Comparison of ENCODE assay signal across 1 cellular context in the genomic region with DNA sequence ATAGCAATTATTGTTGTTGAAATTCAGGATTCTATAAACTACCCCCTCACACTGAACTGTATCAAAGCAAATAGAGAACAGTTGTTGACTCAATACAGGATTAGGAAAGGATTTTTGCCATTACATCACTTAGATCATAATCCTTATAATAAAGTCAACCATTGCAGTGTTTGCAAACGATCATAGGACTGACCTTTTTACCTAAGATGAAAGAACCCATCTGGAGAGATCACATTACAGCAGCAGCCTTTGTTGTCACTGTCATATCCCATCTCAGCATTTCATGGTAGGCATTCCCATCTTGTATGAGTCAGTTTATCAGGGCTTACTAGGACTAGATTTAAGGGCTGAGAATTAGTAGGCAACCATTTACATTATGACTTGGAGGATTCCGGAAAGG.
A peak's percentile ranks its signal among the peaks of the same experiment; 100 is the strongest.
TF ChIP-seq lines count a peak whose summit lies in the region.

No MANE protein-coding gene starts in this region.

TF ChIP-seq in HepG2, 621 proteins besides CTCF, POLR2A, EP300 and RAD21 (continued from another document and continues in another):
- TF ChIP-seq, protein P1, sequence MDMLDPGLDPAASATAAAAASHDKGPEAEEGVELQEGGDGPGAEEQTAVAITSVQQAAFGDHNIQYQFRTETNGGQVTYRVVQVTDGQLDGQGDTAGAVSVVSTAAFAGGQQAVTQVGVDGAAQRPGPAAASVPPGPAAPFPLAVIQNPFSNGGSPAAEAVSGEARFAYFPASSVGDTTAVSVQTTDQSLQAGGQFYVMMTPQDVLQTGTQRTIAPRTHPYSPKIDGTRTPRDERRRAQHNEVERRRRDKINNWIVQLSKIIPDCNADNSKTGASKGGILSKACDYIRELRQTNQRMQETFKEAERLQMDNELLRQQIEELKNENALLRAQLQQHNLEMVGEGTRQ (IDR thresholded peaks at IDR 0.05; ENCODE audit: low read depth, low read length) = no peak
- TF ChIP-seq, protein P1 (CRISPR knock-in tag; IDR thresholded peaks at IDR 0.05; ENCODE audit: borderline replicate concordance) = no peak
- TF ChIP-seq GABPB1 (CRISPR knock-in tag; IDR thresholded peaks at IDR 0.05) (no peak), ZNF766 (CRISPR knock-in tag; IDR thresholded peaks at IDR 0.05; ENCODE audit: borderline replicate concordance) (no peak), ZZZ3 (CRISPR knock-in tag; IDR thresholded peaks at IDR 0.05; ENCODE audit: borderline replicate concordance) (no peak), ZNF720 (CRISPR knock-in tag; IDR thresholded peaks at IDR 0.05) (no peak), ZC3H4 (CRISPR knock-in tag; IDR thresholded peaks at IDR 0.05; ENCODE audit: borderline replicate concordance) (no peak), ZNF724P (CRISPR knock-in tag; IDR thresholded peaks at IDR 0.05; ENCODE audit: borderline replicate concordance) (no peak), NFIC (IDR thresholded peaks at IDR 0.05; ENCODE audit: low read length) (peak; percentile 88), PRMT3 (CRISPR knock-in tag; IDR thresholded peaks at IDR 0.05; ENCODE audit: borderline replicate concordance, low read depth) (no peak), ZNF746 (CRISPR knock-in tag; IDR thresholded peaks at IDR 0.05) (no peak), HDAC6 (IDR thresholded peaks at IDR 0.05; ENCODE audit: low read depth, low read length) (no peak), ZNF501 (CRISPR knock-in tag; IDR thresholded peaks at IDR 0.05) (no peak), ZNF180 (CRISPR knock-in tag; IDR thresholded peaks at IDR 0.05; ENCODE audit: borderline replicate concordance, low read depth) (no peak), RORA (CRISPR knock-in tag; IDR thresholded peaks at IDR 0.05) (no peak), PHF21A (CRISPR knock-in tag; IDR thresholded peaks at IDR 0.05) (peak; percentile 86), ZNF30 (CRISPR knock-in tag; IDR thresholded peaks at IDR 0.05) (no peak), ZNF550 (CRISPR knock-in tag; IDR thresholded peaks at IDR 0.05; ENCODE audit: borderline replicate concordance) (no peak), ZNF772 (CRISPR knock-in tag; IDR thresholded peaks at IDR 0.05) (no peak), KDM4B (CRISPR knock-in tag; IDR thresholded peaks at IDR 0.05) (no peak), KMT2B (CRISPR knock-in tag; IDR thresholded peaks at IDR 0.05) (0 out of 2 replicates have a peak, but pooled peaks have one; percentile 27), ZNF614 (CRISPR knock-in tag; IDR thresholded peaks at IDR 0.05; ENCODE audit: borderline replicate concordance) (peak; percentile 89), ZNF382 (CRISPR knock-in tag; IDR thresholded peaks at IDR 0.05; ENCODE audit: borderline replicate concordance) (no peak), HDAC1 (CRISPR knock-in tag; IDR thresholded peaks at IDR 0.05) (peak; percentile 76), MXD4 (CRISPR knock-in tag; IDR thresholded peaks at IDR 0.05) (no peak), RBAK (CRISPR knock-in tag; IDR thresholded peaks at IDR 0.05) (no peak), SRSF4 (IDR thresholded peaks at IDR 0.05; ENCODE audit: low read depth, low read length, poor library complexity, severe bottlenecking) (no peak), CCAR2 (optimal IDR thresholded peaks at IDR 0.05; ENCODE audit: low read depth, low read length) (no peak), ZNF234 (CRISPR knock-in tag; conservative IDR thresholded peaks at IDR 0.05) (no peak), ZNF138 (CRISPR knock-in tag; IDR thresholded peaks at IDR 0.05; ENCODE audit: low read depth) (no peak), PAF1 (CRISPR knock-in tag; IDR thresholded peaks at IDR 0.05) (no peak), ZNF441 (CRISPR knock-in tag; IDR thresholded peaks at IDR 0.05; ENCODE audit: borderline replicate concordance) (no peak), ZFP90 (CRISPR knock-in tag; IDR thresholded peaks at IDR 0.05; ENCODE audit: borderline replicate concordance) (no peak), ZNF782 (CRISPR knock-in tag; IDR thresholded peaks at IDR 0.05; ENCODE audit: borderline replicate concordance) (no peak), ARHGAP35 (CRISPR knock-in tag; IDR thresholded peaks at IDR 0.05; ENCODE audit: borderline replicate concordance) (no peak), RXRA (CRISPR knock-in tag; IDR thresholded peaks at IDR 0.05) (peak; percentile 31; the same call in 1 of the 2 replicates), ZNF577 (CRISPR knock-in tag; IDR thresholded peaks at IDR 0.05; ENCODE audit: borderline replicate concordance, low read depth) (no peak), ZSCAN22 (CRISPR knock-in tag; IDR thresholded peaks at IDR 0.05) (no peak), ZBTB21 (CRISPR knock-in tag; IDR thresholded peaks at IDR 0.05) (peak; percentile 52; the same call in 1 of the 2 replicates), NR2F6 (IDR thresholded peaks at IDR 0.05) (peak; percentile 98), NR2F6 (CRISPR knock-in tag; IDR thresholded peaks at IDR 0.05) (peak; percentile 96), ZNF713 (CRISPR knock-in tag; IDR thresholded peaks at IDR 0.05) (no peak), SAP130 (CRISPR knock-in tag; IDR thresholded peaks at IDR 0.05; ENCODE audit: low read depth) (peak; percentile 86)
- TF ChIP-seq, protein P2, sequence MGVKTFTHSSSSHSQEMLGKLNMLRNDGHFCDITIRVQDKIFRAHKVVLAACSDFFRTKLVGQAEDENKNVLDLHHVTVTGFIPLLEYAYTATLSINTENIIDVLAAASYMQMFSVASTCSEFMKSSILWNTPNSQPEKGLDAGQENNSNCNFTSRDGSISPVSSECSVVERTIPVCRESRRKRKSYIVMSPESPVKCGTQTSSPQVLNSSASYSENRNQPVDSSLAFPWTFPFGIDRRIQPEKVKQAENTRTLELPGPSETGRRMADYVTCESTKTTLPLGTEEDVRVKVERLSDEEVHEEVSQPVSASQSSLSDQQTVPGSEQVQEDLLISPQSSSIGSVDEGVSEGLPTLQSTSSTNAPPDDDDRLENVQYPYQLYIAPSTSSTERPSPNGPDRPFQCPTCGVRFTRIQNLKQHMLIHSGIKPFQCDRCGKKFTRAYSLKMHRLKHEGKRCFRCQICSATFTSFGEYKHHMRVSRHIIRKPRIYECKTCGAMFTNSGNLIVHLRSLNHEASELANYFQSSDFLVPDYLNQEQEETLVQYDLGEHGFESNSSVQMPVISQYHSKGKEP (CRISPR knock-in tag; IDR thresholded peaks at IDR 0.05) = no peak
- TF ChIP-seq, protein P3, sequence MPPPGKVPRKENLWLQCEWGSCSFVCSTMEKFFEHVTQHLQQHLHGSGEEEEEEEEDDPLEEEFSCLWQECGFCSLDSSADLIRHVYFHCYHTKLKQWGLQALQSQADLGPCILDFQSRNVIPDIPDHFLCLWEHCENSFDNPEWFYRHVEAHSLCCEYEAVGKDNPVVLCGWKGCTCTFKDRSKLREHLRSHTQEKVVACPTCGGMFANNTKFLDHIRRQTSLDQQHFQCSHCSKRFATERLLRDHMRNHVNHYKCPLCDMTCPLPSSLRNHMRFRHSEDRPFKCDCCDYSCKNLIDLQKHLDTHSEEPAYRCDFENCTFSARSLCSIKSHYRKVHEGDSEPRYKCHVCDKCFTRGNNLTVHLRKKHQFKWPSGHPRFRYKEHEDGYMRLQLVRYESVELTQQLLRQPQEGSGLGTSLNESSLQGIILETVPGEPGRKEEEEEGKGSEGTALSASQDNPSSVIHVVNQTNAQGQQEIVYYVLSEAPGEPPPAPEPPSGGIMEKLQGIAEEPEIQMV (CRISPR knock-in tag; IDR thresholded peaks at IDR 0.05; ENCODE audit: low read depth) = no peak
- TF ChIP-seq, protein P4, sequence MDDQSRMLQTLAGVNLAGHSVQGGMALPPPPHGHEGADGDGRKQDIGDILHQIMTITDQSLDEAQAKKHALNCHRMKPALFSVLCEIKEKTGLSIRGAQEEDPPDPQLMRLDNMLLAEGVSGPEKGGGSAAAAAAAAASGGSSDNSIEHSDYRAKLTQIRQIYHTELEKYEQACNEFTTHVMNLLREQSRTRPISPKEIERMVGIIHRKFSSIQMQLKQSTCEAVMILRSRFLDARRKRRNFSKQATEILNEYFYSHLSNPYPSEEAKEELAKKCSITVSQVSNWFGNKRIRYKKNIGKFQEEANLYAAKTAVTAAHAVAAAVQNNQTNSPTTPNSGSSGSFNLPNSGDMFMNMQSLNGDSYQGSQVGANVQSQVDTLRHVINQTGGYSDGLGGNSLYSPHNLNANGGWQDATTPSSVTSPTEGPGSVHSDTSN (CRISPR knock-in tag; IDR thresholded peaks at IDR 0.05; ENCODE audit: borderline replicate concordance) = no peak
- TF ChIP-seq, protein P5, sequence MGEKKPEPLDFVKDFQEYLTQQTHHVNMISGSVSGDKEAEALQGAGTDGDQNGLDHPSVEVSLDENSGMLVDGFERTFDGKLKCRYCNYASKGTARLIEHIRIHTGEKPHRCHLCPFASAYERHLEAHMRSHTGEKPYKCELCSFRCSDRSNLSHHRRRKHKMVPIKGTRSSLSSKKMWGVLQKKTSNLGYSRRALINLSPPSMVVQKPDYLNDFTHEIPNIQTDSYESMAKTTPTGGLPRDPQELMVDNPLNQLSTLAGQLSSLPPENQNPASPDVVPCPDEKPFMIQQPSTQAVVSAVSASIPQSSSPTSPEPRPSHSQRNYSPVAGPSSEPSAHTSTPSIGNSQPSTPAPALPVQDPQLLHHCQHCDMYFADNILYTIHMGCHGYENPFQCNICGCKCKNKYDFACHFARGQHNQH (CRISPR knock-in tag; IDR thresholded peaks at IDR 0.05) = peak; percentile 84; the same call in 1 of the 2 replicates
- TF ChIP-seq, protein P6, sequence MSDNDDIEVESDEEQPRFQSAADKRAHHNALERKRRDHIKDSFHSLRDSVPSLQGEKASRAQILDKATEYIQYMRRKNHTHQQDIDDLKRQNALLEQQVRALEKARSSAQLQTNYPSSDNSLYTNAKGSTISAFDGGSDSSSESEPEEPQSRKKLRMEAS (IDR thresholded peaks at IDR 0.05) = 0 out of 2 replicates have a peak, but pooled peaks have one; percentile 17
- TF ChIP-seq, protein P7, sequence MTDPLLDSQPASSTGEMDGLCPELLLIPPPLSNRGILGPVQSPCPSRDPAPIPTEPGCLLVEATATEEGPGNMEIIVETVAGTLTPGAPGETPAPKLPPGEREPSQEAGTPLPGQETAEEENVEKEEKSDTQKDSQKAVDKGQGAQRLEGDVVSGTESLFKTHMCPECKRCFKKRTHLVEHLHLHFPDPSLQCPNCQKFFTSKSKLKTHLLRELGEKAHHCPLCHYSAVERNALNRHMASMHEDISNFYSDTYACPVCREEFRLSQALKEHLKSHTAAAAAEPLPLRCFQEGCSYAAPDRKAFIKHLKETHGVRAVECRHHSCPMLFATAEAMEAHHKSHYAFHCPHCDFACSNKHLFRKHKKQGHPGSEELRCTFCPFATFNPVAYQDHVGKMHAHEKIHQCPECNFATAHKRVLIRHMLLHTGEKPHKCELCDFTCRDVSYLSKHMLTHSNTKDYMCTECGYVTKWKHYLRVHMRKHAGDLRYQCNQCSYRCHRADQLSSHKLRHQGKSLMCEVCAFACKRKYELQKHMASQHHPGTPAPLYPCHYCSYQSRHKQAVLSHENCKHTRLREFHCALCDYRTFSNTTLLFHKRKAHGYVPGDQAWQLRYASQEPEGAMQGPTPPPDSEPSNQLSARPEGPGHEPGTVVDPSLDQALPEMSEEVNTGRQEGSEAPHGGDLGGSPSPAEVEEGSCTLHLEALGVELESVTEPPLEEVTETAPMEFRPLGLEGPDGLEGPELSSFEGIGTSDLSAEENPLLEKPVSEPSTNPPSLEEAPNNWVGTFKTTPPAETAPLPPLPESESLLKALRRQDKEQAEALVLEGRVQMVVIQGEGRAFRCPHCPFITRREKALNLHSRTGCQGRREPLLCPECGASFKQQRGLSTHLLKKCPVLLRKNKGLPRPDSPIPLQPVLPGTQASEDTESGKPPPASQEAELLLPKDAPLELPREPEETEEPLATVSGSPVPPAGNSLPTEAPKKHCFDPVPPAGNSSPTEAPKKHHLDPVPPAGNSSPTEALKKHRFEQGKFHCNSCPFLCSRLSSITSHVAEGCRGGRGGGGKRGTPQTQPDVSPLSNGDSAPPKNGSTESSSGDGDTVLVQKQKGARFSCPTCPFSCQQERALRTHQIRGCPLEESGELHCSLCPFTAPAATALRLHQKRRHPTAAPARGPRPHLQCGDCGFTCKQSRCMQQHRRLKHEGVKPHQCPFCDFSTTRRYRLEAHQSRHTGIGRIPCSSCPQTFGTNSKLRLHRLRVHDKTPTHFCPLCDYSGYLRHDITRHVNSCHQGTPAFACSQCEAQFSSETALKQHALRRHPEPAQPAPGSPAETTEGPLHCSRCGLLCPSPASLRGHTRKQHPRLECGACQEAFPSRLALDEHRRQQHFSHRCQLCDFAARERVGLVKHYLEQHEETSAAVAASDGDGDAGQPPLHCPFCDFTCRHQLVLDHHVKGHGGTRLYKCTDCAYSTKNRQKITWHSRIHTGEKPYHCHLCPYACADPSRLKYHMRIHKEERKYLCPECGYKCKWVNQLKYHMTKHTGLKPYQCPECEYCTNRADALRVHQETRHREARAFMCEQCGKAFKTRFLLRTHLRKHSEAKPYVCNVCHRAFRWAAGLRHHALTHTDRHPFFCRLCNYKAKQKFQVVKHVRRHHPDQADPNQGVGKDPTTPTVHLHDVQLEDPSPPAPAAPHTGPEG (CRISPR knock-in tag; IDR thresholded peaks at IDR 0.05) = no peak
- TF ChIP-seq, protein P8, sequence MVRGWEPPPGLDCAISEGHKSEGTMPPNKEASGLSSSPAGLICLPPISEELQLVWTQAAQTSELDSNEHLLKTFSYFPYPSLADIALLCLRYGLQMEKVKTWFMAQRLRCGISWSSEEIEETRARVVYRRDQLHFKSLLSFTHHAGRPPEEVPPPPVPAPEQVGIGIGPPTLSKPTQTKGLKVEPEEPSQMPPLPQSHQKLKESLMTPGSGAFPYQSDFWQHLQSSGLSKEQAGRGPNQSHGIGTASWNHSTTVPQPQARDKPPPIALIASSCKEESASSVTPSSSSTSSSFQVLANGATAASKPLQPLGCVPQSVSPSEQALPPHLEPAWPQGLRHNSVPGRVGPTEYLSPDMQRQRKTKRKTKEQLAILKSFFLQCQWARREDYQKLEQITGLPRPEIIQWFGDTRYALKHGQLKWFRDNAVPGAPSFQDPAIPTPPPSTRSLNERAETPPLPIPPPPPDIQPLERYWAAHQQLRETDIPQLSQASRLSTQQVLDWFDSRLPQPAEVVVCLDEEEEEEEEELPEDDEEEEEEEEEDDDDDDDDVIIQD (CRISPR knock-in tag; IDR thresholded peaks at IDR 0.05; ENCODE audit: low read depth) = peak; percentile 97
- TF ChIP-seq, protein P9, sequence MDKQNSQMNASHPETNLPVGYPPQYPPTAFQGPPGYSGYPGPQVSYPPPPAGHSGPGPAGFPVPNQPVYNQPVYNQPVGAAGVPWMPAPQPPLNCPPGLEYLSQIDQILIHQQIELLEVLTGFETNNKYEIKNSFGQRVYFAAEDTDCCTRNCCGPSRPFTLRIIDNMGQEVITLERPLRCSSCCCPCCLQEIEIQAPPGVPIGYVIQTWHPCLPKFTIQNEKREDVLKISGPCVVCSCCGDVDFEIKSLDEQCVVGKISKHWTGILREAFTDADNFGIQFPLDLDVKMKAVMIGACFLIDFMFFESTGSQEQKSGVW (CRISPR knock-in tag; IDR thresholded peaks at IDR 0.05; ENCODE audit: borderline replicate concordance) = no peak
- TF ChIP-seq, protein P10, sequence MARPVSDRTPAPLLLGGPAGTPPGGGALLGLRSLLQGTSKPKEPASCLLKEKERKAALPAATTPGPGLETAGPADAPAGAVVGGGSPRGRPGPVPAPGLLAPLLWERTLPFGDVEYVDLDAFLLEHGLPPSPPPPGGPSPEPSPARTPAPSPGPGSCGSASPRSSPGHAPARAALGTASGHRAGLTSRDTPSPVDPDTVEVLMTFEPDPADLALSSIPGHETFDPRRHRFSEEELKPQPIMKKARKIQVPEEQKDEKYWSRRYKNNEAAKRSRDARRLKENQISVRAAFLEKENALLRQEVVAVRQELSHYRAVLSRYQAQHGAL (CRISPR knock-in tag; IDR thresholded peaks at IDR 0.05; ENCODE audit: not compliant biosample characterization) = no peak
